ENCODE assay signal across 2 cellular contexts in genomic region chr2:231715988-231716616, GRCh38.
TF ChIP-seq lines count a peak whose summit lies in the region.

No MANE protein-coding gene starts in this region.

TF ChIP-seq in SK-N-SH, 30 proteins besides CTCF, POLR2A, EP300 and RAD21 (continued from another document):
- TF ChIP-seq, protein P1, sequence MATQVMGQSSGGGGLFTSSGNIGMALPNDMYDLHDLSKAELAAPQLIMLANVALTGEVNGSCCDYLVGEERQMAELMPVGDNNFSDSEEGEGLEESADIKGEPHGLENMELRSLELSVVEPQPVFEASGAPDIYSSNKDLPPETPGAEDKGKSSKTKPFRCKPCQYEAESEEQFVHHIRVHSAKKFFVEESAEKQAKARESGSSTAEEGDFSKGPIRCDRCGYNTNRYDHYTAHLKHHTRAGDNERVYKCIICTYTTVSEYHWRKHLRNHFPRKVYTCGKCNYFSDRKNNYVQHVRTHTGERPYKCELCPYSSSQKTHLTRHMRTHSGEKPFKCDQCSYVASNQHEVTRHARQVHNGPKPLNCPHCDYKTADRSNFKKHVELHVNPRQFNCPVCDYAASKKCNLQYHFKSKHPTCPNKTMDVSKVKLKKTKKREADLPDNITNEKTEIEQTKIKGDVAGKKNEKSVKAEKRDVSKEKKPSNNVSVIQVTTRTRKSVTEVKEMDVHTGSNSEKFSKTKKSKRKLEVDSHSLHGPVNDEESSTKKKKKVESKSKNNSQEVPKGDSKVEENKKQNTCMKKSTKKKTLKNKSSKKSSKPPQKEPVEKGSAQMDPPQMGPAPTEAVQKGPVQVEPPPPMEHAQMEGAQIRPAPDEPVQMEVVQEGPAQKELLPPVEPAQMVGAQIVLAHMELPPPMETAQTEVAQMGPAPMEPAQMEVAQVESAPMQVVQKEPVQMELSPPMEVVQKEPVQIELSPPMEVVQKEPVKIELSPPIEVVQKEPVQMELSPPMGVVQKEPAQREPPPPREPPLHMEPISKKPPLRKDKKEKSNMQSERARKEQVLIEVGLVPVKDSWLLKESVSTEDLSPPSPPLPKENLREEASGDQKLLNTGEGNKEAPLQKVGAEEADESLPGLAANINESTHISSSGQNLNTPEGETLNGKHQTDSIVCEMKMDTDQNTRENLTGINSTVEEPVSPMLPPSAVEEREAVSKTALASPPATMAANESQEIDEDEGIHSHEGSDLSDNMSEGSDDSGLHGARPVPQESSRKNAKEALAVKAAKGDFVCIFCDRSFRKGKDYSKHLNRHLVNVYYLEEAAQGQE (IDR thresholded peaks at IDR 0.05; ENCODE audit: low read depth, low read length), result no peak
- TF ChIP-seq TCF12 (IDR thresholded peaks at IDR 0.05), result no peak
- no peak for TF ChIP-seq TEAD4 (IDR thresholded peaks at IDR 0.05; ENCODE audit: borderline replicate concordance, insufficient read depth)
- TF ChIP-seq USF1 (IDR thresholded peaks at IDR 0.05; ENCODE audit: borderline replicate concordance, low read depth), result no peak
- TF ChIP-seq POLR2AphosphoS5 (IDR thresholded peaks at IDR 0.05; ENCODE audit: low read depth, low read length), result no peak

TF ChIP-seq in SK-N-SH treated with all-trans-retinoic acid at 6 μM for 48 hours, 23 proteins besides CTCF, POLR2A, EP300 and RAD21 (continued from another document):
- TF ChIP-seq, protein P2, sequence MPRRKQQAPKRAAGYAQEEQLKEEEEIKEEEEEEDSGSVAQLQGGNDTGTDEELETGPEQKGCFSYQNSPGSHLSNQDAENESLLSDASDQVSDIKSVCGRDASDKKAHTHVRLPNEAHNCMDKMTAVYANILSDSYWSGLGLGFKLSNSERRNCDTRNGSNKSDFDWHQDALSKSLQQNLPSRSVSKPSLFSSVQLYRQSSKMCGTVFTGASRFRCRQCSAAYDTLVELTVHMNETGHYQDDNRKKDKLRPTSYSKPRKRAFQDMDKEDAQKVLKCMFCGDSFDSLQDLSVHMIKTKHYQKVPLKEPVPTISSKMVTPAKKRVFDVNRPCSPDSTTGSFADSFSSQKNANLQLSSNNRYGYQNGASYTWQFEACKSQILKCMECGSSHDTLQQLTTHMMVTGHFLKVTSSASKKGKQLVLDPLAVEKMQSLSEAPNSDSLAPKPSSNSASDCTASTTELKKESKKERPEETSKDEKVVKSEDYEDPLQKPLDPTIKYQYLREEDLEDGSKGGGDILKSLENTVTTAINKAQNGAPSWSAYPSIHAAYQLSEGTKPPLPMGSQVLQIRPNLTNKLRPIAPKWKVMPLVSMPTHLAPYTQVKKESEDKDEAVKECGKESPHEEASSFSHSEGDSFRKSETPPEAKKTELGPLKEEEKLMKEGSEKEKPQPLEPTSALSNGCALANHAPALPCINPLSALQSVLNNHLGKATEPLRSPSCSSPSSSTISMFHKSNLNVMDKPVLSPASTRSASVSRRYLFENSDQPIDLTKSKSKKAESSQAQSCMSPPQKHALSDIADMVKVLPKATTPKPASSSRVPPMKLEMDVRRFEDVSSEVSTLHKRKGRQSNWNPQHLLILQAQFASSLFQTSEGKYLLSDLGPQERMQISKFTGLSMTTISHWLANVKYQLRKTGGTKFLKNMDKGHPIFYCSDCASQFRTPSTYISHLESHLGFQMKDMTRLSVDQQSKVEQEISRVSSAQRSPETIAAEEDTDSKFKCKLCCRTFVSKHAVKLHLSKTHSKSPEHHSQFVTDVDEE (CRISPR knock-in tag; IDR thresholded peaks at IDR 0.05), result no peak
- TF ChIP-seq ESRRG (CRISPR knock-in tag; IDR thresholded peaks at IDR 0.05) (no peak), ZNF70 (CRISPR knock-in tag; IDR thresholded peaks at IDR 0.05) (no peak), ZFP30 (CRISPR knock-in tag; IDR thresholded peaks at IDR 0.05) (no peak), ZFP3 (CRISPR knock-in tag; IDR thresholded peaks at IDR 0.05) (no peak), TOX (CRISPR knock-in tag; IDR thresholded peaks at IDR 0.05; ENCODE audit: borderline replicate concordance) (no peak), SNAI2 (CRISPR knock-in tag; IDR thresholded peaks at IDR 0.05) (no peak), ISL1 (CRISPR knock-in tag; IDR thresholded peaks at IDR 0.05) (no peak), ZNF8 (CRISPR knock-in tag; IDR thresholded peaks at IDR 0.05) (no peak), PATZ1 (CRISPR knock-in tag; IDR thresholded peaks at IDR 0.05; ENCODE audit: borderline replicate concordance) (no peak), PPARA (CRISPR knock-in tag; IDR thresholded peaks at IDR 0.05; ENCODE audit: borderline replicate concordance) (no peak), ZC3H10 (CRISPR knock-in tag; IDR thresholded peaks at IDR 0.05) (no peak), GLIS3 (CRISPR knock-in tag; IDR thresholded peaks at IDR 0.05) (no peak), ZNF565 (CRISPR knock-in tag; conservative IDR thresholded peaks at IDR 0.05; ENCODE audit: low read depth) (no peak), RARB (CRISPR knock-in tag; IDR thresholded peaks at IDR 0.05) (no peak)
